Comparison of ENCODE assay signal across 8 cellular contexts in the genomic region with DNA sequence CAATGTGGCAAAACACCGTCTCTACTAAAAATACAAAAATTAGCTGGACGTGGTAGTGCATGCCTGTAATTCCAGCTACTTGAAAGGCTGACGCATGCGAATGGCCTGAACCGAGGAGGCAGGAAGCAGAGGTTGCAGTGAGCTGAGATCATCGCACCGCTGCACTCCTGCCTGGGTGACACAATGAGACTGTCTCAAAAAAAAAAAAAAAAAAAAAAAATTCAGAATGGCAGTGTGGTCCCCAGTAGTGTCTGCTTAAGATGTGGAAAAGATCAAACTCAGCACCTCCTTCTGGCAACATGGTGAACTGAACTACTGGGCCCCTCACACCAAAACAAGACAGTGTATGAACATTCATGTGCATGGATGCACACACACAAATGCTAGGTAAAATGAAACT. TPM values are rescaled to one million over a fixed set of nuclear protein-coding genes. Genes with fewer than 3 reads are reported as not detected.
A peak's percentile ranks its signal among the peaks of the same experiment; 100 is the strongest.
DNase-seq lines count a peak whose midpoint lies in the region; ATAC-seq and TF ChIP-seq lines count a peak whose summit lies in the region.

No MANE protein-coding gene starts in this region.

- ATAC-seq in stimulated activated naive CD8-positive, alpha-beta T cell treated with anti-CD3 and anti-CD28 coated beads, Interleukin-15, Interleukin-2, amounts not matched to agents 100 U/mL and 50 U/mL, for 24 hours = peak; percentile 70
- no peak for ATAC-seq in HG02973 (IDR thresholded peaks at IDR 0.05; ENCODE audit: unreplicated experiment)

- H3K4me3 ChIP-seq in fibroblast of villous mesenchyme (ENCODE audit: low read depth, low read length) = no peak overlapping the region

- peak; percentile 16 for TF ChIP-seq CTCF in fibroblast of villous mesenchyme (IDR thresholded peaks at IDR 0.05; ENCODE audit: insufficient read depth, low read depth, low read length)

- DNase-seq in DMS53 (lab: John Stamatoyannopoulos, UW) (peak; percentile 9), DMS53 treated with DMSO at 0.1 percent for 48 hours (lab: John Stamatoyannopoulos, UW; ENCODE audit: unreplicated experiment) (no peak), fibroblast of villous mesenchyme (ENCODE audit: low read depth) (peak; percentile 63), SHP77 (lab: John Stamatoyannopoulos, UW) (no peak), mucosa of gallbladder (ENCODE audit: low spot score) (no peak)
- peak; percentile 30 to 32 for DNase-seq in activated CD4-positive, alpha-beta T cell treated with anti-CD3 and anti-CD28 coated beads, Interleukin-2, amount 50 U/mL, for 4 hours
- peak; percentile 32 for DNase-seq in stimulated activated naive CD8-positive, alpha-beta T cell treated with anti-CD3 and anti-CD28 coated beads, Interleukin-15, Interleukin-2, amounts not matched to agents 100 U/mL and 50 U/mL, for 24 hours

RNA-seq across cellular contexts. Expression of a gene that starts 32.2 kb away (rescaled TPM):
- total RNA-seq in fibroblast of villous mesenchyme = 133 and 190 TPM in 2 replicates
- 67.0 TPM for total RNA-seq in mucosa of gallbladder

RNA-seq across cellular contexts. Expression of a gene that starts 59.4 kb away (rescaled TPM):
- total RNA-seq in fibroblast of villous mesenchyme (0.43 and 0.97 TPM in 2 replicates), mucosa of gallbladder (1.1 TPM)

Comparison
In these comparisons a context has a peak if more than half of its experiments do, and no peak if none do; other contexts are left out.
1. DNase-seq: peak in DMS53 (single experiment), activated CD4-positive, alpha-beta T cell treated with anti-CD3 and anti-CD28 coated beads, Interleukin-2, amount 50 U/mL, for 4 hours (2 of 2), fibroblast of villous mesenchyme (single experiment) and stimulated activated naive CD8-positive, alpha-beta T cell treated with anti-CD3 and anti-CD28 coated beads, Interleukin-15, Interleukin-2, amounts not matched to agents 100 U/mL and 50 U/mL, for 24 hours (single experiment); none in DMS53 treated with DMSO at 0.1 percent for 48 hours (single experiment), SHP77 (0 of 2) and mucosa of gallbladder (single experiment).